23 cellular contexts compared by ENCODE assay signal in genomic region chr3:140177943-140178342, GRCh38.
DNase-seq lines count a peak whose midpoint lies in the region; ATAC-seq and TF ChIP-seq lines count a peak whose summit lies in the region.
"Had no signal": no experiment of that assay in that cellular context is flagged by ENCODE, and none has a peak within 500 bp of the region (broad histone marks: within the 10 kb centered on the region; RNA-seq: fewer than 3 reads in every experiment).

No MANE protein-coding gene starts in this region.

- no peak overlapping the region for H4K5ac ChIP-seq in H9 (ENCODE audit: insufficient read length, low read depth, low read length)

- H3K36me3 Mint-ChIP-seq in H9 (ENCODE audit: insufficient read depth in 1 of 3, low read depth in 3 of 3): peaks cover 0 to 4% (median 2%) of the 10 kb centered on the region in 3 experiments; a peak in 1 of 7 replicates

- no peak overlapping the region for H3K56ac ChIP-seq in H9 (ENCODE audit: insufficient read length, low read depth, low read length)

- H3K27ac ChIP-seq in H9 (ENCODE audit: insufficient read length, low read depth, low read length): no peak overlapping the region
- H3K27ac ChIP-seq: adrenal gland, breast epithelium, colonic mucosa, esophagus muscularis mucosa, gastroesophageal sphincter, lower lobe of right lung, prostate gland had no signal

- no peak overlapping the region for H4K8ac ChIP-seq in H9 (replicated peaks; ENCODE audit: insufficient read length, low read depth, low read length)

- 0 out of 5 replicates have a peak, but pooled peaks cover 0 to 5% of the 10 kb centered on the region in 2 experiments for H3K9me3 Mint-ChIP-seq in H9
- H3K9me3 Mint-ChIP-seq: activated CD4-positive, alpha-beta memory T cell treated with anti-CD3 and anti-CD28 coated beads, Interleukin-2, amount 10 ng/mL, durations not matched to agents 7 days and 5 days had no signal

- TF ChIP-seq CTCF in H9 (conservative IDR thresholded peaks at IDR 0.05): no peak

- no peaks in the 10 kb centered on the region for H3K79me1 ChIP-seq in H9 (ENCODE audit: insufficient read depth, low read depth, low read length, poor library complexity, severe bottlenecking)

- H2BK120ac ChIP-seq in H9 (ENCODE audit: low read depth, low read length, poor library complexity, severe bottlenecking): no peak overlapping the region

- no peak overlapping the region for H3T11ph ChIP-seq in H9 (ENCODE audit: low read length)

- no peak overlapping the region for H3K23ac ChIP-seq in H9 (ENCODE audit: insufficient read length, low read depth, low read length)

- peak; percentile 63 for ATAC-seq in GM18511 (IDR thresholded peaks at IDR 0.05; ENCODE audit: unreplicated experiment)
- ATAC-seq in GM19467 (IDR thresholded peaks at IDR 0.05; ENCODE audit: unreplicated experiment): peak; percentile 64
- ATAC-seq in HG03354 (IDR thresholded peaks at IDR 0.05; ENCODE audit: poor library complexity, severe bottlenecking, unreplicated experiment): peak; percentile 52
- no peak for ATAC-seq in HG03139 (IDR thresholded peaks at IDR 0.05; ENCODE audit: unreplicated experiment)
- ATAC-seq: effector memory CD8-positive, alpha-beta T cell; gastroesophageal sphincter; lower lobe of right lung had no signal

- DNase-seq in fibroblast of peridontal ligament (ENCODE audit: extremely low read depth): peak; percentile 16
- DNase-seq in H9: no peak
- no peak for DNase-seq in germinal center (ENCODE audit: low spot score)
- DNase-seq: activated CD4-positive, alpha-beta memory T cell treated with anti-CD3 and anti-CD28 coated beads, Interleukin-2, amount 10 ng/mL, durations not matched to agents 7 days and 5 days; activated naive CD4-positive, alpha-beta T cell; activated T-cell treated with anti-CD3 and anti-CD28 coated beads for 4 hours; adrenal gland; colonic mucosa; effector memory CD8-positive, alpha-beta T cell; HFFc6; KG1; lower lobe of right lung; NCI-H1694 treated with DMSO at 0.1 percent for 48 hours; NCI-H226; SIG-M5 had no signal

- H2BK5ac ChIP-seq in H9 (ENCODE audit: insufficient read length, low read length): no peak overlapping the region

- no peak overlapping the region for H2AK5ac ChIP-seq in H9 (ENCODE audit: insufficient read length, low read length)

- no peak overlapping the region for H2BK20ac ChIP-seq in H9 (ENCODE audit: low read depth, low read length, poor library complexity, severe bottlenecking)

- H2AFZ ChIP-seq in H9 (ENCODE audit: low read length): no peak overlapping the region

- H2BK12ac ChIP-seq in H9 (ENCODE audit: insufficient read length, low read depth, low read length): no peak overlapping the region

- no CpG with 5 or more reads among the region's 3 CpGs for WGBS in H9 (ENCODE audit: extremely low coverage, insufficient read length, low lambda C conversion rate)

- no peaks in the 10 kb centered on the region for H3K79me2 ChIP-seq in H9 (ENCODE audit: insufficient read depth, low read length)

- peaks cover 3% of the 10 kb centered on the region; the same call in 1 of the 2 replicates for H3K27me3 Mint-ChIP-seq in H9 (ENCODE audit: low read depth)
- H3K27me3 Mint-ChIP-seq: activated CD4-positive, alpha-beta memory T cell treated with anti-CD3 and anti-CD28 coated beads, Interleukin-2, amount 10 ng/mL, durations not matched to agents 7 days and 5 days had no signal

- peaks cover 10 to 12% of the 10 kb centered on the region in 2 experiments; a peak in 3 of 4 replicates for H3K4me1 Mint-ChIP-seq in H9
- H3K4me1 Mint-ChIP-seq: activated CD4-positive, alpha-beta memory T cell treated with anti-CD3 and anti-CD28 coated beads, Interleukin-2, amount 10 ng/mL, durations not matched to agents 7 days and 5 days had no signal

- H4K91ac ChIP-seq in H9 (ENCODE audit: insufficient read length, low read depth, low read length): no peak overlapping the region

- H3K4me2 ChIP-seq in H9 (ENCODE audit: insufficient read depth, insufficient read length, low read length): no peak overlapping the region

- no peak overlapping the region for H2BK15ac ChIP-seq in H9 (ENCODE audit: low read depth, low read length)

- no peak overlapping the region for H3K27ac Mint-ChIP-seq in H9
- H3K27ac Mint-ChIP-seq: activated CD4-positive, alpha-beta memory T cell treated with anti-CD3 and anti-CD28 coated beads, Interleukin-2, amount 10 ng/mL, durations not matched to agents 7 days and 5 days; effector memory CD8-positive, alpha-beta T cell; HFFc6 had no signal

- no peaks in the 10 kb centered on the region for H3K27me3 ChIP-seq in H9 (ENCODE audit: insufficient read depth, low read length)
- H3K27me3 ChIP-seq: adrenal gland, breast epithelium, colonic mucosa, esophagus muscularis mucosa, gastroesophageal sphincter had no signal

- no peak overlapping the region for H3K14ac ChIP-seq in H9 (ENCODE audit: insufficient read depth, low read length)

- H3K4me1 ChIP-seq in H9 (ENCODE audit: insufficient read depth, low read length): no peaks in the 10 kb centered on the region
- H3K4me1 ChIP-seq: adrenal gland, breast epithelium, colonic mucosa, esophagus muscularis mucosa, gastroesophageal sphincter, lower lobe of right lung, prostate gland had no signal

- H3K4ac ChIP-seq in H9 (ENCODE audit: low read depth, low read length): no peak overlapping the region

- no peak overlapping the region for H3K4me3 Mint-ChIP-seq in H9
- H3K4me3 Mint-ChIP-seq: activated CD4-positive, alpha-beta memory T cell treated with anti-CD3 and anti-CD28 coated beads, Interleukin-2, amount 10 ng/mL, durations not matched to agents 7 days and 5 days; effector memory CD8-positive, alpha-beta T cell; HFFc6 had no signal

- no peaks in the 10 kb centered on the region for H4K20me1 ChIP-seq in H9 (ENCODE audit: control insufficient read depth, insufficient read depth, insufficient read length)

- no peak overlapping the region for H3K9ac ChIP-seq in H9 (ENCODE audit: extremely low read depth, insufficient read length, low read length)

- H3K9me3 ChIP-seq in H9 (ENCODE audit: control insufficient read depth, low read depth, low read length): no peaks in the 10 kb centered on the region
- H3K9me3 ChIP-seq: adrenal gland, breast epithelium, colonic mucosa, esophagus muscularis mucosa, gastroesophageal sphincter, lower lobe of right lung, prostate gland had no signal

- no peak overlapping the region for H3K18ac ChIP-seq in H9 (ENCODE audit: insufficient read length, low read depth, low read length)

- H3K23me2 ChIP-seq in H9 (ENCODE audit: insufficient read length, low read depth, low read length, poor library complexity, severe bottlenecking): no peaks in the 10 kb centered on the region
